ENCODE assay signal across 17 cellular contexts in the genomic region with DNA sequence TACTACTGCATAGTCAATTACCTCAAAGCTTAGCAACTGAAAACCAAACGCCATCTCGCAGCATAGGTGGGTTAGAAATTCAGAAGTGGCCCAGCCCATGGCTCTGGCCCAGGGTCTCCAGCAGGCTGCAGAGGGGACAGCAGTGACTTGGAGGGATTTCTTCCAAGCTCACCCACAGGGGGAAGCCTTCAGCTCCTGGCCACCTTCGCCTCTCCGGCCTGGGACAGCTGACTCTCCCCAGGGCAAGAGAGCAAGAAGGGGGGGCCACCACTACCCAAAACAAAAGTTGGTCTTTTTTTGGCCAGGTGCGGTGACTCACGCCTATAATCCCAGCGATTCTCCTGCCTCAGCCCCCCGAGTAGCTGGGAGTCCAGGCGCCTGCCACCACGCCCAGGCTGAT. TPM values are rescaled to one million over a fixed set of nuclear protein-coding genes. Genes with fewer than 3 reads are reported as not detected.
DNase-seq lines count a peak whose midpoint lies in the region; ATAC-seq and TF ChIP-seq lines count a peak whose summit lies in the region.
"Had no signal": no experiment of that assay in that cellular context is flagged by ENCODE, and none has a peak within 500 bp of the region (broad histone marks: within the 10 kb centered on the region; RNA-seq: fewer than 3 reads in every experiment).

No MANE protein-coding gene starts in this region.

- ATAC-seq in GM23338: no peak

- H3K27me3 ChIP-seq in GM23338 (ENCODE audit: insufficient read depth) (peaks cover 19% of the 10 kb centered on the region), SJCRH30 (no peaks in the 10 kb centered on the region), endodermal cell (ENCODE audit: control insufficient read depth, insufficient read depth, low read length, poor library complexity, severe bottlenecking) (peaks cover 9% of the 10 kb centered on the region), osteoblast (ENCODE audit: insufficient read depth, low read length) (peaks cover 30% of the 10 kb centered on the region), esophagus squamous epithelium (peaks cover 0 to 41% (median 3%) of the 10 kb centered on the region in 4 donors)

- peaks cover 13% of the 10 kb centered on the region; the same call in 1 of the 2 replicates for H3F3A ChIP-seq in GM23338 (replicated peaks; ENCODE audit: low read depth)

- H3K4me1 ChIP-seq in GM23338 (ENCODE audit: insufficient read depth) (peaks cover 13% of the 10 kb centered on the region; the same call in 1 of the 2 replicates), SJCRH30 (peaks cover 25% of the 10 kb centered on the region), endodermal cell (ENCODE audit: control insufficient read depth, insufficient read depth, low read length) (no peaks in the 10 kb centered on the region), osteoblast (ENCODE audit: insufficient read depth, low read length) (peaks cover 6% of the 10 kb centered on the region), esophagus squamous epithelium (peaks cover 16 to 47% (median 29%) of the 10 kb centered on the region in 3 donors)

- H4K20me1 ChIP-seq in GM23338 (replicated peaks; ENCODE audit: insufficient read depth): no peaks in the 10 kb centered on the region
- H4K20me1 ChIP-seq in osteoblast (ENCODE audit: insufficient read depth, low read length): no peaks in the 10 kb centered on the region

- H3K9me3 Mint-ChIP-seq in GM23338: no peaks in the 10 kb centered on the region; the same call in 2 of the 3 replicates
- H3K9me3 Mint-ChIP-seq in endodermal cell: no peaks in the 10 kb centered on the region

- H2AFZ ChIP-seq in GM23338: no peak overlapping the region
- H2AFZ ChIP-seq in osteoblast (ENCODE audit: low read length): no peak overlapping the region
- H2AFZ ChIP-seq: PC-9 had no signal

- H3K4me1 Mint-ChIP-seq in GM23338 (peaks cover 16% of the 10 kb centered on the region), endodermal cell (peaks cover 9% of the 10 kb centered on the region)

- WGBS in endodermal cell (ENCODE audit: insufficient coverage in 1 of 2, insufficient read length in 1 of 2), 2 experiments: 86% methylated on average over 7 to 10 of the region's 10 CpGs
- 67 to 75% methylated on average over 8 of the region's 10 CpGs for WGBS in esophagus squamous epithelium, 2 donors

- no peaks in the 10 kb centered on the region for H3K36me3 ChIP-seq in GM23338 (ENCODE audit: insufficient read depth)
- H3K36me3 ChIP-seq in SJCRH30: no peaks in the 10 kb centered on the region
- H3K36me3 ChIP-seq in endodermal cell (ENCODE audit: control insufficient read depth, insufficient read depth, low read length): no peaks in the 10 kb centered on the region
- no peaks in the 10 kb centered on the region for H3K36me3 ChIP-seq in osteoblast (ENCODE audit: insufficient read depth, low read length)
- H3K36me3 ChIP-seq in esophagus squamous epithelium: no peaks in the 10 kb centered on the region

- DNase-seq in GM23338 (ENCODE audit: low spot score): no peak
- peak; percentile 62 to 72 for DNase-seq in SJCRH30
- peak; percentile 78 for DNase-seq in endodermal cell
- peak; percentile 46 for DNase-seq in osteoblast (ENCODE audit: insufficient read length, low spot score, missing footprints)
- DNase-seq in esophagus squamous epithelium (lab: John Stamatoyannopoulos, UW): no peak
- no peak for DNase-seq in EL
- DNase-seq in activated CD4-positive, alpha-beta T cell treated with anti-CD3 and anti-CD28 coated beads, Interleukin-2, amount 50 U/mL, for 48 hours: no peak
- DNase-seq: AML-193, COR-L47, DMS 273 treated with DMSO at 0.1 percent for 48 hours, GF-D8, NCI-H1417 treated with DMSO at 0.1 percent for 48 hours, NCI-H1930, NCI-H345, NCI-H526, PC-9, SW 1271 had no signal

- H3K4me3 Mint-ChIP-seq in GM23338: no peak overlapping the region
- no peak overlapping the region for H3K4me3 Mint-ChIP-seq in endodermal cell

- no peak overlapping the region for H3K4me3 ChIP-seq in GM23338
- H3K4me3 ChIP-seq in SJCRH30: no peak overlapping the region
- H3K4me3 ChIP-seq in endodermal cell (ENCODE audit: low read length): no peak overlapping the region
- H3K4me3 ChIP-seq in osteoblast (ENCODE audit: insufficient read depth, low read length): no peak overlapping the region
- H3K4me3 ChIP-seq in esophagus squamous epithelium: no peak overlapping the region
- H3K4me3 ChIP-seq: PC-9 had no signal

- TF ChIP-seq POLR2A in esophagus squamous epithelium (IDR thresholded peaks at IDR 0.05): no peak

- H3K27ac ChIP-seq in GM23338 (ENCODE audit: low read depth) (no peak overlapping the region), SJCRH30 (no peak overlapping the region), endodermal cell (ENCODE audit: low read depth, low read length) (no peak overlapping the region), osteoblast (ENCODE audit: low read depth, low read length) (no peak overlapping the region), esophagus squamous epithelium (no peak overlapping the region)
- H3K27ac ChIP-seq: PC-9 had no signal

- no peak overlapping the region for H3K9ac ChIP-seq in endodermal cell (ENCODE audit: extremely low read depth, low read length, poor library complexity, severe bottlenecking)

- no peaks in the 10 kb centered on the region for H3K9me2 ChIP-seq in GM23338 (ENCODE audit: insufficient read depth)

- H3K79me2 ChIP-seq in GM23338 (replicated peaks; ENCODE audit: insufficient read depth): no peaks in the 10 kb centered on the region
- H3K79me2 ChIP-seq in osteoblast (ENCODE audit: insufficient read depth, low read length): no peaks in the 10 kb centered on the region

- H3K27ac Mint-ChIP-seq in GM23338 (no peak overlapping the region), endodermal cell (no peak overlapping the region)

- H3K4me2 ChIP-seq in GM23338: no peak overlapping the region
- no peak overlapping the region for H3K4me2 ChIP-seq in osteoblast (ENCODE audit: insufficient read depth, low read length)
- H3K4me2 ChIP-seq: PC-9 had no signal

- H3K36me3 Mint-ChIP-seq in GM23338 (ENCODE audit: low read depth): no peaks in the 10 kb centered on the region
- H3K36me3 Mint-ChIP-seq in endodermal cell (ENCODE audit: low read depth): no peaks in the 10 kb centered on the region

- H3K9me3 ChIP-seq in SJCRH30 (replicated peaks): no peaks in the 10 kb centered on the region
- no peaks in the 10 kb centered on the region for H3K9me3 ChIP-seq in endodermal cell (ENCODE audit: control insufficient read depth, low read length)
- no peaks in the 10 kb centered on the region for H3K9me3 ChIP-seq in osteoblast (ENCODE audit: low read depth, low read length)
- no peaks in the 10 kb centered on the region for H3K9me3 ChIP-seq in esophagus squamous epithelium

- peak; percentile 19 to 38; a peak in 3 of 4 replicates for TF ChIP-seq CTCF in GM23338 (conservative IDR thresholded peaks at IDR 0.05; ENCODE audit: low read depth in 2 of 2)
- TF ChIP-seq CTCF in endodermal cell (conservative IDR thresholded peaks at IDR 0.05): peak; percentile 63
- TF ChIP-seq CTCF in osteoblast (IDR thresholded peaks at IDR 0.05; ENCODE audit: extremely low read depth, low read depth, low read length): no peak
- TF ChIP-seq CTCF in esophagus squamous epithelium (IDR thresholded peaks at IDR 0.05): no peak

- H3K27me3 Mint-ChIP-seq in GM23338 (ENCODE audit: insufficient read depth, low read depth, poor library complexity): peaks cover 26% of the 10 kb centered on the region
- peaks cover 21% of the 10 kb centered on the region for H3K27me3 Mint-ChIP-seq in endodermal cell (ENCODE audit: insufficient read depth)

- intact Hi-C loops in esophagus squamous epithelium (cut with DNase I): no loop called here

RNA-seq across cellular contexts. Expression of gene ANKRD9, which starts 32.2 kb away (rescaled TPM):
- 73.0 and 95.9 TPM in 2 replicates for total RNA-seq in GM23338 (2014; rRNA removed; shearing (Covaris generic))
- 17.3 and 20.4 TPM in 2 replicates for polyA plus RNA-seq in GM23338 (2016; fragmentation: Nextera tagmentation; extraction: Ambion mirVana)
- 19.9 and 20.5 TPM in 2 replicates for total RNA-seq in SJCRH30 (2014; rRNA removed; shearing (Covaris generic))
- total RNA-seq in endodermal cell (10 to 100 TPM; 32.7 to 38.9 TPM), osteoblast (13.6 and 15.6 TPM in 2 replicates), esophagus squamous epithelium (10 to 100 TPM; 20.0 to 39.0 (median 30.2) TPM)
- polyA plus RNA-seq in endodermal cell (2013, experiment 1 of 2): 28.5 TPM
- polyA plus RNA-seq in endodermal cell (2013, experiment 2 of 2): 27.2 TPM

RNA-seq across cellular contexts. Expression of gene RCOR1, which starts 50.7 kb away (rescaled TPM):
- 24.1 and 26.1 TPM in 2 replicates for total RNA-seq in GM23338 (2014; rRNA removed; shearing (Covaris generic))
- 7.6 and 8.7 TPM in 2 replicates for polyA plus RNA-seq in GM23338 (2016; fragmentation: Nextera tagmentation; extraction: Ambion mirVana)
- total RNA-seq in SJCRH30 (2014; rRNA removed; shearing (Covaris generic)): 16.7 and 18.2 TPM in 2 replicates
- total RNA-seq in endodermal cell (10 to 100 TPM; 30.3 to 31.5 TPM), osteoblast (11.6 and 13.3 TPM in 2 replicates), esophagus squamous epithelium (10 to 100 TPM; 25.6 to 56.9 (median 35.2) TPM)
- polyA plus RNA-seq in endodermal cell (2013, experiment 1 of 2): 23.8 TPM
- 24.8 TPM for polyA plus RNA-seq in endodermal cell (2013, experiment 2 of 2)

Comparison
In these comparisons a context has a peak if more than half of its experiments do, and no peak if none do; other contexts are left out.
1. DNase-seq: peak in SJCRH30 (2 of 2), endodermal cell (single experiment) and osteoblast (single experiment); none in GM23338 (single experiment), esophagus squamous epithelium (single experiment), EL (single experiment) and activated CD4-positive, alpha-beta T cell treated with anti-CD3 and anti-CD28 coated beads, Interleukin-2, amount 50 U/mL, for 48 hours (0 of 2).
2. CTCF ChIP-seq: peak in GM23338 (2 of 2) and endodermal cell (single experiment); none in osteoblast (single experiment) and esophagus squamous epithelium (0 of 6).